32 cellular contexts compared by ENCODE assay signal in genomic region chr10:108812906-108813305, GRCh38.
DNase-seq lines count a peak whose midpoint lies in the region; ATAC-seq and TF ChIP-seq lines count a peak whose summit lies in the region.
"Had no signal": no experiment of that assay in that cellular context is flagged by ENCODE, and none has a peak within 500 bp of the region (broad histone marks: within the 10 kb centered on the region; RNA-seq: fewer than 3 reads in every experiment).

No MANE protein-coding gene starts in this region.

- ATAC-seq in SK-N-SH treated with all-trans-retinoic acid at 6 μM for 48 hours (no peak), left lobe of liver (no peak), HG03442 (IDR thresholded peaks at IDR 0.05; ENCODE audit: unreplicated experiment) (no peak), GM19463 (IDR thresholded peaks at IDR 0.05; ENCODE audit: unreplicated experiment) (no peak)
- ATAC-seq: A549; CD8-positive, alpha-beta T cell had no signal

- H3K4me3 ChIP-seq in SK-N-SH (ENCODE audit: low read depth in 2 of 2, low read length in 1 of 2) (no peak overlapping the region), SK-N-MC (peak overlapping the region; percentile 19; the same call in 1 of the 2 replicates)
- H3K4me3 ChIP-seq: A549; BLaER1; BLaER1 treated with 17β-estradiol and CSF1 and Interleukin-3, amounts not matched to agents 10 nM and 100 nM had no signal

- peaks cover 29% of the 10 kb centered on the region for H3F3A ChIP-seq in SK-N-SH (replicated peaks; ENCODE audit: insufficient read depth)

- no peaks in the 10 kb centered on the region for H3K79me2 ChIP-seq in SK-N-SH (ENCODE audit: insufficient read depth)

- no peaks in the 10 kb centered on the region for H3K36me3 ChIP-seq in SK-N-SH (replicated peaks in 1 of 2; ENCODE audit: control insufficient read depth in 1 of 2, insufficient read depth in 2 of 2, low read length in 1 of 2)
- no peaks in the 10 kb centered on the region for H3K36me3 ChIP-seq in SK-N-MC (ENCODE audit: insufficient read depth, low read length)
- H3K36me3 ChIP-seq: BE2C; BLaER1; BLaER1 treated with 17β-estradiol and CSF1 and Interleukin-3, amounts not matched to agents 10 nM and 100 nM had no signal

- H3K9me3 ChIP-seq in SK-N-SH, result no peaks in the 10 kb centered on the region
- no peaks in the 10 kb centered on the region for H3K9me3 ChIP-seq in SK-N-MC (ENCODE audit: low read depth, low read length)
- H3K9me3 ChIP-seq: A549; BE2C; BLaER1; BLaER1 treated with 17β-estradiol and CSF1 and Interleukin-3, amounts not matched to agents 10 nM and 100 nM; Caco-2 had no signal

- POLR2A ChIA-PET in SK-N-SH (lab: Yijun Ruan, JAX), result no interaction called here

- no peak for TF ChIP-seq EP300 in SK-N-SH (IDR thresholded peaks at IDR 0.05; ENCODE audit: borderline replicate concordance in 1 of 2, low read depth in 1 of 2, low read length in 1 of 2)

- TF ChIP-seq RAD21 in SK-N-SH (IDR thresholded peaks at IDR 0.05; ENCODE audit: low read length), result no peak

- peaks cover 0 to 14% of the 10 kb centered on the region in 2 experiments; a peak in 1 of 4 replicates for H3K4me1 ChIP-seq in SK-N-SH (ENCODE audit: control insufficient read depth in 1 of 2, insufficient read depth in 2 of 2, low read depth in 1 of 2, low read length in 1 of 2)
- H3K4me1 ChIP-seq: A549; BLaER1; BLaER1 treated with 17β-estradiol and CSF1 and Interleukin-3, amounts not matched to agents 10 nM and 100 nM; Caco-2 had no signal

- DNase-seq in SK-N-SH, result no peak
- DNase-seq in M059J (ENCODE audit: low read depth), result peak; percentile 26
- DNase-seq in SK-N-MC (ENCODE audit: low read depth, low spot score), result peak; percentile 55
- peak; percentile 55 for DNase-seq in foreskin melanocyte
- DNase-seq in left lobe of liver (ENCODE audit: low spot score), result no peak
- DNase-seq: 8988T; ACHN; AML-193; BE2C; C1 segment of cervical spinal cord; Caco-2; Calu3; CD4-positive, alpha-beta memory T cell; CD4-positive, alpha-beta T cell; CD4-positive, CD25-positive, alpha-beta regulatory T cell; CD8-positive, alpha-beta memory T cell; CD8-positive, alpha-beta T cell; COR-L47; DMS 273 treated with DMSO at 0.1 percent for 48 hours; DMS153; DMS53; DMS79; DMS79 treated with DMSO at 0.1 percent for 48 hours; DND-41 had no signal

- CTCF ChIA-PET in SK-N-SH (lab: Yijun Ruan, JAX), result no interaction called here

- H2AFZ ChIP-seq in SK-N-SH (ENCODE audit: low read depth), result peak overlapping the region; percentile 45

- H3K27ac ChIP-seq in SK-N-SH (ENCODE audit: low read depth in 2 of 2, low read length in 1 of 2) (peak overlapping the region; percentile 28 to 99; a peak in 3 of 4 replicates), SK-N-MC (peak overlapping the region; percentile 76)
- H3K27ac ChIP-seq: 22Rv1; A549; BLaER1; BLaER1 treated with 17β-estradiol and CSF1 and Interleukin-3, amounts not matched to agents 10 nM and 100 nM; C4-2B had no signal

- 74% methylated on average over 2 of the region's 2 CpGs for WGBS in SK-N-SH (ENCODE audit: low lambda C conversion rate)

- TF ChIP-seq CTCF in SK-N-SH (IDR thresholded peaks at IDR 0.05), result no peak

- no peaks in the 10 kb centered on the region for H4K20me1 ChIP-seq in SK-N-SH (ENCODE audit: insufficient read depth)
- H4K20me1 ChIP-seq: BLaER1; BLaER1 treated with 17β-estradiol and CSF1 and Interleukin-3, amounts not matched to agents 10 nM and 100 nM had no signal

- peak overlapping the region; percentile 41; the same call in 1 of the 2 replicates for H3K4me2 ChIP-seq in SK-N-SH
- H3K4me2 ChIP-seq: A549; BLaER1; BLaER1 treated with 17β-estradiol and CSF1 and Interleukin-3, amounts not matched to agents 10 nM and 100 nM had no signal

- H3K9me2 ChIP-seq in SK-N-SH, result no peaks in the 10 kb centered on the region; the same call in 1 of the 2 replicates

- peak overlapping the region; percentile 36; the same call in 1 of the 2 replicates for H3K9ac ChIP-seq in SK-N-SH
- H3K9ac ChIP-seq in SK-N-MC (ENCODE audit: insufficient read length), result no peak overlapping the region
- H3K9ac ChIP-seq: BLaER1; BLaER1 treated with 17β-estradiol and CSF1 and Interleukin-3, amounts not matched to agents 10 nM and 100 nM had no signal

- H3K27me3 ChIP-seq in SK-N-SH (ENCODE audit: insufficient read depth), result no peaks in the 10 kb centered on the region
- H3K27me3 ChIP-seq: BE2C; BLaER1; BLaER1 treated with 17β-estradiol and CSF1 and Interleukin-3, amounts not matched to agents 10 nM and 100 nM had no signal

TF ChIP-seq in SK-N-SH, 30 proteins besides CTCF, POLR2A, EP300 and RAD21 (continues in another document):
- no peak for TF ChIP-seq IRF3 (IDR thresholded peaks at IDR 0.05; ENCODE audit: low read depth, low read length)
- TF ChIP-seq YY1 (IDR thresholded peaks at IDR 0.05; ENCODE audit: low read depth), result no peak
- no peak for TF ChIP-seq TCF12 (IDR thresholded peaks at IDR 0.05)
- no peak for TF ChIP-seq NRF1 (IDR thresholded peaks at IDR 0.05; ENCODE audit: low read depth, low read length)
- TF ChIP-seq TAF1 (IDR thresholded peaks at IDR 0.05; ENCODE audit: borderline replicate concordance, low read depth, low read length), result no peak
- TF ChIP-seq POLR2AphosphoS5 (IDR thresholded peaks at IDR 0.05; ENCODE audit: low read depth, low read length), result no peak
- no peak for TF ChIP-seq JUND (IDR thresholded peaks at IDR 0.05)

TF ChIP-seq in SK-N-SH treated with all-trans-retinoic acid at 6 μM for 48 hours, 23 proteins besides CTCF, POLR2A, EP300 and RAD21:
- TF ChIP-seq ZNF8 (CRISPR knock-in tag; IDR thresholded peaks at IDR 0.05), result no peak
- TF ChIP-seq ZC3H10 (CRISPR knock-in tag; IDR thresholded peaks at IDR 0.05), result no peak
- no peak for TF ChIP-seq ZNF70 (CRISPR knock-in tag; IDR thresholded peaks at IDR 0.05)
- TF ChIP-seq ZNF565 (CRISPR knock-in tag; conservative IDR thresholded peaks at IDR 0.05; ENCODE audit: low read depth), result no peak
- TF ChIP-seq ARNTL (CRISPR knock-in tag; IDR thresholded peaks at IDR 0.05; ENCODE audit: borderline replicate concordance, low read depth), result no peak
- TF ChIP-seq RARB (CRISPR knock-in tag; IDR thresholded peaks at IDR 0.05), result no peak
- no peak for TF ChIP-seq POU6F1 (CRISPR knock-in tag; IDR thresholded peaks at IDR 0.05; ENCODE audit: borderline replicate concordance, low read depth)
- TF ChIP-seq CREB5 (CRISPR knock-in tag; IDR thresholded peaks at IDR 0.05; ENCODE audit: low read depth), result no peak
- no peak for TF ChIP-seq CSDC2 (CRISPR knock-in tag; IDR thresholded peaks at IDR 0.05)
- no peak for TF ChIP-seq SNAI2 (CRISPR knock-in tag; IDR thresholded peaks at IDR 0.05)
- no peak for TF ChIP-seq OSR1 (CRISPR knock-in tag; IDR thresholded peaks at IDR 0.05)

Comparison
In these comparisons a context has a peak if more than half of its experiments do, and no peak if none do; other contexts are left out.
1. DNase-seq: peak in M059J (single experiment), SK-N-MC (single experiment) and foreskin melanocyte (single experiment); none in SK-N-SH (single experiment) and left lobe of liver (single experiment).